ENCODE assay signal across 8 cellular contexts in genomic region chr1:210407207-210407886, GRCh38.
DNase-seq lines count a peak whose midpoint lies in the region; ATAC-seq and TF ChIP-seq lines count a peak whose summit lies in the region.

No MANE protein-coding gene starts in this region.

- H3K9me3 ChIP-seq in OCI-LY3 (ENCODE audit: insufficient read depth, low read length) (no peaks in the 10 kb centered on the region), esophagus squamous epithelium (no peaks in the 10 kb centered on the region), neutrophil (no peaks in the 10 kb centered on the region), thoracic aorta (no peaks in the 10 kb centered on the region)

- peak; percentile 22 for DNase-seq in CMK (ENCODE audit: low read depth)
- peak in 48 of 76 experiments; percentile 1 to 59 (median 26) for DNase-seq in HUDEP-2 (lab: John Stamatoyannopoulos, UW; ENCODE audit: unreplicated experiment in 76 of 76)
- DNase-seq in activated T-cell treated with anti-CD3 and anti-CD28 coated beads for 1 hour (ENCODE audit: low read depth) = peak; percentile 74
- no peak for DNase-seq in esophagus squamous epithelium (lab: John Stamatoyannopoulos, UW)
- no peak for DNase-seq in thoracic aorta (ENCODE audit: low spot score)

- TF ChIP-seq POLR2A in esophagus squamous epithelium (IDR thresholded peaks at IDR 0.05) = no peak

- H3K27me3 ChIP-seq in OCI-LY3 (ENCODE audit: low read depth, low read length) = no peaks in the 10 kb centered on the region
- no peaks in the 10 kb centered on the region for H3K27me3 ChIP-seq in esophagus squamous epithelium
- H3K27me3 ChIP-seq in neutrophil = no peaks in the 10 kb centered on the region
- no peaks in the 10 kb centered on the region for H3K27me3 ChIP-seq in thoracic aorta (replicated peaks; ENCODE audit: insufficient read depth)

- ATAC-seq in GM19438 (IDR thresholded peaks at IDR 0.05; ENCODE audit: low read depth, unreplicated experiment) (peak; percentile 93), thoracic aorta (ENCODE audit: insufficient number of reproducible peaks, low FRiP score, low read depth) (no peak)

- H3K9ac ChIP-seq in OCI-LY3 (ENCODE audit: low read length) = no peak overlapping the region

- H3K79me2 ChIP-seq in OCI-LY3 (ENCODE audit: low read length) = no peaks in the 10 kb centered on the region

- H3K27ac ChIP-seq in OCI-LY3 (ENCODE audit: low read length) (no peak overlapping the region), esophagus squamous epithelium (no peak overlapping the region), neutrophil (no peak overlapping the region), thoracic aorta (no peak overlapping the region)

- H3K4me1 ChIP-seq in OCI-LY3 (ENCODE audit: low read length) (no peaks in the 10 kb centered on the region), esophagus squamous epithelium (peaks cover 0 to 26% (median 4%) of the 10 kb centered on the region in 3 donors), neutrophil (ENCODE audit: control insufficient read depth in 1 of 2, insufficient read depth in 1 of 2, low read depth in 1 of 2, low read length in 1 of 2) (no peaks in the 10 kb centered on the region), thoracic aorta (ENCODE audit: control insufficient read depth in 1 of 2, low read depth in 2 of 2) (no peaks in the 10 kb centered on the region)

- peak; percentile 96 for TF ChIP-seq CTCF in OCI-LY3 (IDR thresholded peaks at IDR 0.05; ENCODE audit: low read depth, low read length)
- TF ChIP-seq CTCF in esophagus squamous epithelium (IDR thresholded peaks at IDR 0.05) = peak; percentile 81 to 97 (median 89)
- TF ChIP-seq CTCF in neutrophil (IDR thresholded peaks at IDR 0.05) = peak; percentile 45
- peak; percentile 95 for TF ChIP-seq CTCF in thoracic aorta (IDR thresholded peaks at IDR 0.05)

- H3K36me3 ChIP-seq in OCI-LY3 (replicated peaks; ENCODE audit: low read depth, low read length) = no peaks in the 10 kb centered on the region
- peaks cover 0 to 4% (median 0%) of the 10 kb centered on the region in 3 donors for H3K36me3 ChIP-seq in esophagus squamous epithelium
- H3K36me3 ChIP-seq in neutrophil = no peaks in the 10 kb centered on the region
- H3K36me3 ChIP-seq in thoracic aorta = no peaks in the 10 kb centered on the region

- H2AFZ ChIP-seq in OCI-LY3 (ENCODE audit: low read depth, low read length) = no peak overlapping the region

- intact Hi-C loops in esophagus squamous epithelium (cut with DNase I) = loop anchor here (5.0 to 10.0 kb wide), 3 partner anchors 50 to 1247 kb away; no protein-coding TSS in a partner anchor

- no peaks in the 10 kb centered on the region for H4K20me1 ChIP-seq in OCI-LY3 (ENCODE audit: insufficient read depth, low read length)

- WGBS in esophagus squamous epithelium, 2 donors = 18 to 20% methylated on average over 9 of the region's 9 CpGs

- H3K4me2 ChIP-seq in OCI-LY3 (ENCODE audit: low read length) = no peak overlapping the region

- H3K4me3 ChIP-seq in OCI-LY3 (ENCODE audit: low read length) (no peak overlapping the region), esophagus squamous epithelium (no peak overlapping the region), neutrophil (ENCODE audit: low read depth in 1 of 2, low read length in 1 of 2) (no peak overlapping the region), thoracic aorta (no peak overlapping the region)

Comparison
In these comparisons a context has a peak if more than half of its experiments do, and no peak if none do; other contexts are left out.
1. DNase-seq: peak in CMK (single experiment), HUDEP-2 (48 of 76) and activated T-cell treated with anti-CD3 and anti-CD28 coated beads for 1 hour (single experiment); none in esophagus squamous epithelium (single experiment) and thoracic aorta (single experiment).
2. CTCF ChIP-seq: peak in every context shown above with its lines; median percentile 96 in OCI-LY3; 95 in thoracic aorta; 89 in esophagus squamous epithelium; 45 in neutrophil.